ENCODE assay signal across 17 cellular contexts in the genomic region with DNA sequence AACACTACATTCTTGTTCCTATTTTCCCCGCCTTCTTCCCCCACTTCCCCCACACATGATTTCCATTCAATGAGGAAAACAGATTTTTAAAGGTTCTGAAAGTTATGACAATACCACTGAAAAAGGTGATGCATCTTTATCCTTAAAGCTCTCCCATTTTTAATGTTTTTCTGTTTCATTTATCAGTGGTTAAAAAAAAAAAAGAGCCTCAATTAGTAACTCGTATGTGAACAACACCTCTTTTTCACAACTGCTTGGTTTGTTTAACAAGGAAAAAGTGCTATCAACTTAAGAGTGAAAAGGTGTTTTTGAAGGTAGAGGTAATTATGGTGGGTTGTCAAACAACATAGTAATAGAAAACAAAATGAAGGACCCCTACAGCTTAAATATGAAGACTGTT.
"Had no signal": no experiment of that assay in that cellular context is flagged by ENCODE, and none has a peak within 500 bp of the region (broad histone marks: within the 10 kb centered on the region; RNA-seq: fewer than 3 reads in every experiment).

No MANE protein-coding gene starts in this region.

- H3K4me1 Mint-ChIP-seq: neural progenitor cell had no signal

- H3K9me3 Mint-ChIP-seq: natural killer cell treated with Interleukin-12 subunit alpha and Interleukin-12 subunit beta and Interleukin-15 and Interleukin-18, amount 100 ng/mL, for 72 hours; neural progenitor cell had no signal

- H3K36me3 Mint-ChIP-seq: natural killer cell treated with Interleukin-12 subunit alpha and Interleukin-12 subunit beta and Interleukin-15 and Interleukin-18, amount 100 ng/mL, for 72 hours; neural progenitor cell had no signal

- H3K4me3 Mint-ChIP-seq: natural killer cell treated with Interleukin-12 subunit alpha and Interleukin-12 subunit beta and Interleukin-15 and Interleukin-18, amount 100 ng/mL, for 72 hours; neural progenitor cell had no signal

- DNase-seq: effector memory CD4-positive, alpha-beta T cell; heart left ventricle; hippocampal formation; left colon; left ventricle myocardium superior; mesenchymal stem cell; midbrain; nucleus accumbens; ovary; sigmoid colon; stimulated activated CD4-positive, alpha-beta T cell treated with anti-CD3 and anti-CD28 coated beads, Interleukin-2, amount 100 ng/mL, for 24 hours; stimulated activated CD4-positive, alpha-beta T cell treated with anti-CD3 and anti-CD28 coated beads, Interleukin-4, amount 100 ng/mL, for 4 hours; stomach; substantia nigra; transverse colon had no signal

- ATAC-seq: heart left ventricle; left colon; left ventricle myocardium superior; natural killer cell treated with Interleukin-12 subunit alpha and Interleukin-12 subunit beta and Interleukin-15 and Interleukin-18, amount 100 ng/mL, for 72 hours had no signal

- H3K27ac Mint-ChIP-seq: natural killer cell treated with Interleukin-12 subunit alpha and Interleukin-12 subunit beta and Interleukin-15 and Interleukin-18, amount 100 ng/mL, for 72 hours; neural progenitor cell had no signal
